ENCODE assay signal across 29 cellular contexts in the genomic region with DNA sequence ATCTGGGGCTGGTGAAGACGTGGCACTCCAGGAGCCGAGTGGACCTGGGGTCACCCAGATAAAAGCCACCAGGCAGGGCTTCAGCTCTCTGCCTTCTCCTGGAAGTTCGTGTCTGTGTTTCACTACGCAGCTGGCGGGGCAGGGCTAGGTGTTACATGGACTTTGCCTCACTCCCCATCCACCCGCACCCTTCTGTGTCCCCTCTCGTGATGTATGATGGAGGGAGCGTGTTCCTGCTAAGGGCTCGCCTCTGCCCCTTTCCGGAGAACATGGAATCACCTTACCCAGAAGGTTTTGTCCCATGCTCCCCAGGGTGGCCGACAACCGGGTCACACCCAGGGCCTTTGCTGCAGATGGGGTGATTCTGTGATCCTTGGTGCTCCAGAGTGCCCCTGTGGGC.
"Had no signal": no experiment of that assay in that cellular context is flagged by ENCODE, and none has a peak within 500 bp of the region (broad histone marks: within the 10 kb centered on the region; RNA-seq: fewer than 3 reads in every experiment).

No MANE protein-coding gene starts in this region.

- H3K9me3 Mint-ChIP-seq: type B pancreatic cell had no signal

- H3K36me3 ChIP-seq: stomach, suprapubic skin, thoracic aorta, thyroid gland, tibial artery, tibial nerve, transverse colon, upper lobe of left lung, upper lobe of right lung, uterus, vagina had no signal

- H3K4me1 Mint-ChIP-seq: stimulated activated effector memory CD8-positive, alpha-beta T cell treated with anti-CD3 and anti-CD28 coated beads, Interleukin-12 subunit alpha, Interleukin-12 subunit beta, amount 100 ng/mL, for 72 hours; stimulated activated memory B cell treated with anti-CD40 and anti-IgM and Interleukin-4, amounts not matched to agents 10 μg/mL and 1 μg/mL and 100 μg/mL, for 72 hours; stimulated activated naive B cell treated with anti-CD40 and anti-IgM and Interleukin-4, amounts not matched to agents 10 μg/mL and 1 μg/mL and 100 μg/mL, for 72 hours; stimulated activated naive CD8-positive, alpha-beta T cell treated with anti-CD3 and anti-CD28 coated beads, Interleukin-15, amount 100 ng/mL, for 72 hours had no signal

- H3K4me1 ChIP-seq: stomach, suprapubic skin, testis, thyroid gland, tibial artery, tibial nerve, transverse colon, upper lobe of left lung, upper lobe of right lung, uterus, vagina had no signal

- H3K27ac Mint-ChIP-seq: stimulated activated effector memory CD8-positive, alpha-beta T cell treated with anti-CD3 and anti-CD28 coated beads, Interleukin-12 subunit alpha, Interleukin-12 subunit beta, amount 100 ng/mL, for 72 hours; stimulated activated memory B cell treated with anti-CD40 and anti-IgM and Interleukin-4, amounts not matched to agents 10 μg/mL and 1 μg/mL and 100 μg/mL, for 72 hours; stimulated activated naive B cell treated with anti-CD40 and anti-IgM and Interleukin-4, amounts not matched to agents 10 μg/mL and 1 μg/mL and 100 μg/mL, for 72 hours; stimulated activated naive CD8-positive, alpha-beta T cell treated with anti-CD3 and anti-CD28 coated beads, Interleukin-15, Interleukin-2, amounts not matched to agents 100 ng/mL and 50 ng/mL, for 24 hours; type B pancreatic cell had no signal

- DNase-seq: stimulated activated CD4-positive, alpha-beta T cell treated with anti-CD3 and anti-CD28 coated beads, Interleukin-2, amount 100 ng/mL, for 48 hours; stimulated activated CD4-positive, alpha-beta T cell treated with anti-CD3 and anti-CD28 coated beads, Interleukin-4, amount 100 ng/mL, for 1 hour; stimulated activated CD4-positive, alpha-beta T cell treated with anti-CD3 and anti-CD28 coated beads, Interleukin-4, amount 100 ng/mL, for 24 hours; stimulated activated CD4-positive, alpha-beta T cell treated with anti-CD3 and anti-CD28 coated beads, Interleukin-4, amount 100 ng/mL, for 4 hours; stimulated activated CD8-positive, alpha-beta memory T cell treated with anti-CD3 and anti-CD28 coated beads, Interleukin-4, amount 100 ng/mL, for 48 hours; stimulated activated naive B cell treated with anti-CD40 and anti-IgM and Interleukin-4, amounts not matched to agents 10 μg/mL and 1 μg/mL and 100 μg/mL, for 72 hours; stimulated activated naive CD4-positive, alpha-beta T cell; stimulated activated naive CD4-positive, alpha-beta T cell treated with Interleukin-2 at 50 U/mL for 16 hours; stimulated activated naive CD8-positive, alpha-beta T cell treated with anti-CD3 and anti-CD28 coated beads, Interleukin-15, amount 100 ng/mL, for 72 hours; stimulated activated naive CD8-positive, alpha-beta T cell treated with anti-CD3 and anti-CD28 coated beads, Interleukin-15, Interleukin-2, amounts not matched to agents 100 U/mL and 50 U/mL, for 24 hours; stomach; substantia nigra; testis; thyroid gland; tibial artery; transverse colon; trophoblast cell; upper lobe of left lung; upper lobe of right lung; uterus had no signal

- H3K27me3 ChIP-seq: suprapubic skin, testis, thyroid gland, tibial artery, tibial nerve, transverse colon, upper lobe of left lung, upper lobe of right lung, uterus, vagina had no signal

- H3K9me3 ChIP-seq: testis, thoracic aorta, thyroid gland, uterus had no signal

- H3K4me3 ChIP-seq: stomach, suprapubic skin, testis, thoracic aorta, thyroid gland, tibial artery, tibial nerve, transverse colon, upper lobe of left lung, upper lobe of right lung, uterus, vagina had no signal

- H3K27ac ChIP-seq: stomach, suprapubic skin, testis, thoracic aorta, thyroid gland, tibial artery, tibial nerve, transverse colon, upper lobe of left lung, upper lobe of right lung, uterus, vagina had no signal

- H3K27me3 Mint-ChIP-seq: stimulated activated memory B cell treated with anti-CD40 and anti-IgM and Interleukin-4, amounts not matched to agents 10 μg/mL and 1 μg/mL and 100 μg/mL, for 72 hours; stimulated activated naive B cell treated with anti-CD40 and anti-IgM and Interleukin-4, amounts not matched to agents 10 μg/mL and 1 μg/mL and 100 μg/mL, for 72 hours; stimulated activated naive CD8-positive, alpha-beta T cell treated with anti-CD3 and anti-CD28 coated beads, Interleukin-15, amount 100 ng/mL, for 72 hours; stimulated activated naive CD8-positive, alpha-beta T cell treated with anti-CD3 and anti-CD28 coated beads, Interleukin-15, Interleukin-2, amounts not matched to agents 100 ng/mL and 50 ng/mL, for 24 hours had no signal

- H3K4me3 Mint-ChIP-seq: stimulated activated effector memory CD8-positive, alpha-beta T cell treated with anti-CD3 and anti-CD28 coated beads, Interleukin-12 subunit alpha, Interleukin-12 subunit beta, amount 100 ng/mL, for 72 hours; stimulated activated memory B cell treated with anti-CD40 and anti-IgM and Interleukin-4, amounts not matched to agents 10 μg/mL and 1 μg/mL and 100 μg/mL, for 72 hours; stimulated activated naive B cell treated with anti-CD40 and anti-IgM and Interleukin-4, amounts not matched to agents 10 μg/mL and 1 μg/mL and 100 μg/mL, for 72 hours; stimulated activated naive CD8-positive, alpha-beta T cell treated with anti-CD3 and anti-CD28 coated beads, Interleukin-15, amount 100 ng/mL, for 72 hours; stimulated activated naive CD8-positive, alpha-beta T cell treated with anti-CD3 and anti-CD28 coated beads, Interleukin-15, Interleukin-2, amounts not matched to agents 100 ng/mL and 50 ng/mL, for 24 hours; type B pancreatic cell had no signal

- ATAC-seq: stimulated activated effector memory CD8-positive, alpha-beta T cell treated with anti-CD3 and anti-CD28 coated beads, Interleukin-12 subunit alpha, Interleukin-12 subunit beta, amount 100 ng/mL, for 72 hours; stimulated activated memory B cell treated with anti-CD40 and anti-IgM and Interleukin-4, amounts not matched to agents 10 μg/mL and 1 μg/mL and 100 μg/mL, for 72 hours; stimulated activated naive B cell treated with anti-CD40 and anti-IgM and Interleukin-4, amounts not matched to agents 10 μg/mL and 1 μg/mL and 100 μg/mL, for 72 hours; stimulated activated naive CD8-positive, alpha-beta T cell treated with anti-CD3 and anti-CD28 coated beads, Interleukin-15, amount 100 ng/mL, for 72 hours; stimulated activated naive CD8-positive, alpha-beta T cell treated with anti-CD3 and anti-CD28 coated beads, Interleukin-15, Interleukin-2, amounts not matched to agents 100 U/mL and 50 U/mL, for 24 hours; upper lobe of right lung had no signal

- H3K36me3 Mint-ChIP-seq: stimulated activated effector memory CD8-positive, alpha-beta T cell treated with anti-CD3 and anti-CD28 coated beads, Interleukin-12 subunit alpha, Interleukin-12 subunit beta, amount 100 ng/mL, for 72 hours; stimulated activated memory B cell treated with anti-CD40 and anti-IgM and Interleukin-4, amounts not matched to agents 10 μg/mL and 1 μg/mL and 100 μg/mL, for 72 hours; stimulated activated naive B cell treated with anti-CD40 and anti-IgM and Interleukin-4, amounts not matched to agents 10 μg/mL and 1 μg/mL and 100 μg/mL, for 72 hours; type B pancreatic cell had no signal

- FAIRE-seq: urothelium cell line had no signal
